9 cellular contexts compared by ENCODE assay signal in genomic region chr14:89190779-89191513, GRCh38.
DNase-seq lines count a peak whose midpoint lies in the region; ATAC-seq and TF ChIP-seq lines count a peak whose summit lies in the region.
"Had no signal": no experiment of that assay in that cellular context is flagged by ENCODE, and none has a peak within 500 bp of the region (broad histone marks: within the 10 kb centered on the region; RNA-seq: fewer than 3 reads in every experiment).

No MANE protein-coding gene starts in this region.

- in situ Hi-C loops in HAP-1 (cut with MboI; ENCODE audit: low sequenced_read_pairs), result loop anchor here (25.0 kb wide), 1 partner anchor 721 kb away; no protein-coding TSS in a partner anchor

- no peaks in the 10 kb centered on the region for H3K79me2 ChIP-seq in MM.1S (ENCODE audit: low read length)

- intact Hi-C loops in esophagus squamous epithelium (cut with DNase I), result no loop called here

- DNase-seq in HAP-1 (ENCODE audit: low spot score in 2 of 2) (peak; percentile 89 to 92), NCI-H2196 treated with DMSO at 0.1 percent for 48 hours (lab: John Stamatoyannopoulos, UW; ENCODE audit: unreplicated experiment) (peak; percentile 44), cerebellar cortex (ENCODE audit: low spot score) (peak; percentile 51), MM.1S (no peak), esophagus squamous epithelium (lab: John Stamatoyannopoulos, UW) (no peak)
- DNase-seq: Caco-2 had no signal

- no peaks in the 10 kb centered on the region for H3K36me3 ChIP-seq in HAP-1 (replicated peaks)
- H3K36me3 ChIP-seq in neutrophil, result no peaks in the 10 kb centered on the region
- no peaks in the 10 kb centered on the region for H3K36me3 ChIP-seq in MM.1S (replicated peaks; ENCODE audit: insufficient read depth, low read length)
- H3K36me3 ChIP-seq in esophagus squamous epithelium, result peaks cover 0 to 30% (median 0%) of the 10 kb centered on the region in 3 donors

- no peak for ATAC-seq in HG03175 (IDR thresholded peaks at IDR 0.05; ENCODE audit: unreplicated experiment)
- ATAC-seq in HG03457 (IDR thresholded peaks at IDR 0.05; ENCODE audit: unreplicated experiment), result no peak

- H3K9me3 ChIP-seq in HAP-1 (no peaks in the 10 kb centered on the region), neutrophil (no peaks in the 10 kb centered on the region), MM.1S (replicated peaks; ENCODE audit: insufficient read depth, low read length) (no peaks in the 10 kb centered on the region), esophagus squamous epithelium (no peaks in the 10 kb centered on the region)
- H3K9me3 ChIP-seq: Caco-2 had no signal

- no peaks in the 10 kb centered on the region for H4K20me1 ChIP-seq in MM.1S (ENCODE audit: insufficient read depth, low read length)

- H3K4me1 ChIP-seq in HAP-1 (peaks cover 9% of the 10 kb centered on the region), neutrophil (ENCODE audit: control insufficient read depth in 1 of 2, insufficient read depth in 1 of 2, low read depth in 1 of 2, low read length in 1 of 2) (peaks cover 42 to 47% of the 10 kb centered on the region in 2 experiments), MM.1S (ENCODE audit: low read length) (no peaks in the 10 kb centered on the region), esophagus squamous epithelium (peaks cover 14 to 27% (median 15%) of the 10 kb centered on the region in 3 donors)

- H3K27ac ChIP-seq in neutrophil (peak overlapping the region; percentile 83), MM.1S (ENCODE audit: low read length) (no peak overlapping the region), esophagus squamous epithelium (no peak overlapping the region)

- no peak overlapping the region for H3K4me3 ChIP-seq in HAP-1
- no peak overlapping the region for H3K4me3 ChIP-seq in neutrophil (ENCODE audit: low read depth in 1 of 2, low read length in 1 of 2)
- H3K4me3 ChIP-seq in MM.1S (ENCODE audit: low read length), result no peak overlapping the region
- H3K4me3 ChIP-seq in esophagus squamous epithelium, result no peak overlapping the region

- H3K27me3 ChIP-seq in HAP-1 (ENCODE audit: low read depth) (no peaks in the 10 kb centered on the region), neutrophil (no peaks in the 10 kb centered on the region), MM.1S (replicated peaks; ENCODE audit: insufficient read depth, low read length) (no peaks in the 10 kb centered on the region), esophagus squamous epithelium (no peaks in the 10 kb centered on the region)

- TF ChIP-seq CTCF in neutrophil (IDR thresholded peaks at IDR 0.05), result no peak
- no peak for TF ChIP-seq CTCF in MM.1S (IDR thresholded peaks at IDR 0.05; ENCODE audit: low read length)
- no peak for TF ChIP-seq CTCF in esophagus squamous epithelium (IDR thresholded peaks at IDR 0.05)

- H2AFZ ChIP-seq in MM.1S (ENCODE audit: low read length), result no peak overlapping the region

- no peaks in the 10 kb centered on the region for H3F3A ChIP-seq in MM.1S (ENCODE audit: insufficient read depth, low read length)

- H3K9ac ChIP-seq in MM.1S (ENCODE audit: low read length), result no peak overlapping the region

- no peaks in the 10 kb centered on the region for H3K9me2 ChIP-seq in MM.1S (replicated peaks; ENCODE audit: insufficient read depth, low read length)

- H3K4me2 ChIP-seq in MM.1S (ENCODE audit: low read depth, low read length), result no peak overlapping the region

- no peak for TF ChIP-seq POLR2A in esophagus squamous epithelium (IDR thresholded peaks at IDR 0.05)

- WGBS in esophagus squamous epithelium, 2 donors, result 69 to 77% methylated on average over 8 to 10 of the region's 10 CpGs

Comparison
In these comparisons a context has a peak if more than half of its experiments do, and no peak if none do; other contexts are left out.
1. DNase-seq: peak in HAP-1 (2 of 2), NCI-H2196 treated with DMSO at 0.1 percent for 48 hours (single experiment) and cerebellar cortex (single experiment); none in MM.1S (single experiment) and esophagus squamous epithelium (single experiment).